ENCODE assay signal across 13 cellular contexts in the genomic region with DNA sequence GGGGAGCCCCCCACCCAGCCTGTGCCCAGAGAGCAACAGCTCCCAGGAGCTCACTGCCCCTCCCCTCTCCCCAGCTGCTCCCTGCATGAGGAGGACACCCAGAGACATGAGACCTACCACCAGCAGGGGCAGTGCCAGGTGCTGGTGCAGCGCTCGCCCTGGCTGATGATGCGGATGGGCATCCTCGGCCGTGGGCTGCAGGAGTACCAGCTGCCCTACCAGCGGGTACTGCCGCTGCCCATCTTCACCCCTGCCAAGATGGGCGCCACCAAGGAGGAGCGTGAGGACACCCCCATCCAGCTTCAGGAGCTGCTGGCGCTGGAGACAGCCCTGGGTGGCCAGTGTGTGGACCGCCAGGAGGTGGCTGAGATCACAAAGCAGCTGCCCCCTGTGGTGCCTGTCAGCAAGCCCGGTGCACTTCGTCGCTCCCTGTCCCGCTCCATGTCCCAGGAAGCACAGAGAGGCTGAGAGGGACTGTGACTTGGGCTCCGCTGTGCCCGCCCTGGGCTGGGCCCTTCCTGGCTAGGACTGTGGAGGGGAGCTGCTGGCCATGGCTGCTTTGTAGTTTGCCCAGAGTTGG. TPM values are rescaled to one million over a fixed set of nuclear protein-coding genes. Genes with fewer than 3 reads are reported as not detected.
DNase-seq lines count a peak whose midpoint lies in the region; ATAC-seq and TF ChIP-seq lines count a peak whose summit lies in the region.
"Had no signal": no experiment of that assay in that cellular context is flagged by ENCODE, and none has a peak within 500 bp of the region (broad histone marks: within the 10 kb centered on the region; RNA-seq: fewer than 3 reads in every experiment).

No MANE protein-coding gene starts in this region.

- H3K27me3 ChIP-seq in right atrium auricular region (no peaks in the 10 kb centered on the region), testis (no peaks in the 10 kb centered on the region)

- H3K36me3 ChIP-seq in right atrium auricular region (peaks cover 10% of the 10 kb centered on the region), testis (ENCODE audit: low read depth, missing control alignments) (no peaks in the 10 kb centered on the region)

- H3K27ac Mint-ChIP-seq in activated naive CD4-positive, alpha-beta T cell treated with anti-CD3 and anti-CD28 coated beads, Interleukin-2, amount 10 ng/mL, durations not matched to agents 7 days and 5 days = no peak overlapping the region
- H3K27ac Mint-ChIP-seq in activated naive CD4-positive, alpha-beta T cell treated with anti-CD3 and anti-CD28 coated beads for 36 hours = no peak overlapping the region
- peak overlapping the region; percentile 36 for H3K27ac Mint-ChIP-seq in type B pancreatic cell

- H3K4me1 Mint-ChIP-seq in activated naive CD4-positive, alpha-beta T cell treated with anti-CD3 and anti-CD28 coated beads, Interleukin-2, amount 10 ng/mL, durations not matched to agents 7 days and 5 days = peaks cover 10% of the 10 kb centered on the region
- H3K4me1 Mint-ChIP-seq in activated naive CD4-positive, alpha-beta T cell treated with anti-CD3 and anti-CD28 coated beads for 36 hours (ENCODE audit: low read depth) = peaks cover 12% of the 10 kb centered on the region
- H3K4me1 Mint-ChIP-seq in type B pancreatic cell (ENCODE audit: unreplicated experiment) = peaks cover 10% of the 10 kb centered on the region

- H3K9me3 ChIP-seq in right atrium auricular region (no peaks in the 10 kb centered on the region), testis (no peaks in the 10 kb centered on the region)

- ATAC-seq in GM21723 (IDR thresholded peaks at IDR 0.05; ENCODE audit: unreplicated experiment) = no peak

- WGBS in testis, 2 donors = 79% methylated on average over 13 of the region's 17 CpGs; no CpG with 5 or more reads in 1 of the 2 donors

- no peak for TF ChIP-seq CTCF in right atrium auricular region (IDR thresholded peaks at IDR 0.05)
- TF ChIP-seq CTCF in type B pancreatic cell (conservative IDR thresholded peaks at IDR 0.05) = peak; percentile 31
- TF ChIP-seq CTCF in testis (IDR thresholded peaks at IDR 0.05) = peak in 1 of 3 experiments; percentile 6

- TF ChIP-seq POLR2A in testis (IDR thresholded peaks at IDR 0.05) = no peak

- H3K27me3 Mint-ChIP-seq in activated naive CD4-positive, alpha-beta T cell treated with anti-CD3 and anti-CD28 coated beads, Interleukin-2, amount 10 ng/mL, durations not matched to agents 7 days and 5 days = peaks cover 61% of the 10 kb centered on the region
- peaks cover 15% of the 10 kb centered on the region for H3K27me3 Mint-ChIP-seq in activated naive CD4-positive, alpha-beta T cell treated with anti-CD3 and anti-CD28 coated beads for 36 hours (ENCODE audit: low read depth)
- peaks cover 10% of the 10 kb centered on the region for H3K27me3 Mint-ChIP-seq in type B pancreatic cell

- CTCF ChIA-PET in activated naive CD4-positive, alpha-beta T cell treated with anti-CD3 and anti-CD28 coated beads, Interleukin-2, amount 10 ng/mL, durations not matched to agents 7 days and 5 days (lab: Charles Lee) = interaction anchor here (0.8 to 9.5 kb wide), 5 partner anchors 11 to 198 kb away, joined by 3 to 115 read pairs (median 9); a partner anchor contains a TSS
- CTCF ChIA-PET in activated naive CD4-positive, alpha-beta T cell treated with anti-CD3 and anti-CD28 coated beads for 36 hours (lab: Charles Lee) = interaction anchor here (0.6 to 3.0 kb wide), 6 partner anchors 11 to 208 kb away, joined by 3 to 22 read pairs (median 6); no protein-coding TSS in a partner anchor

- H3K27ac ChIP-seq in right atrium auricular region (peak overlapping the region; percentile 89 to 96), testis (no peak overlapping the region)

- in situ Hi-C loops in KBM-7 (cut with MboI; ENCODE audit: low pct_unique_long_range_greater_than_20kb, low sequenced_read_pairs) = loop anchor here (25.0 kb wide), 1 partner anchor 103 kb away; no protein-coding TSS in a partner anchor

- no peak overlapping the region for H3K4me3 Mint-ChIP-seq in activated naive CD4-positive, alpha-beta T cell treated with anti-CD3 and anti-CD28 coated beads, Interleukin-2, amount 10 ng/mL, durations not matched to agents 7 days and 5 days
- no peak overlapping the region for H3K4me3 Mint-ChIP-seq in activated naive CD4-positive, alpha-beta T cell treated with anti-CD3 and anti-CD28 coated beads for 36 hours
- no peak overlapping the region for H3K4me3 Mint-ChIP-seq in type B pancreatic cell
- H3K4me3 Mint-ChIP-seq: natural killer cell had no signal

- peaks cover 10% of the 10 kb centered on the region for H3K36me3 Mint-ChIP-seq in activated naive CD4-positive, alpha-beta T cell treated with anti-CD3 and anti-CD28 coated beads, Interleukin-2, amount 10 ng/mL, durations not matched to agents 7 days and 5 days
- H3K36me3 Mint-ChIP-seq in activated naive CD4-positive, alpha-beta T cell treated with anti-CD3 and anti-CD28 coated beads for 36 hours (ENCODE audit: low read depth) = peaks cover 4% of the 10 kb centered on the region
- H3K36me3 Mint-ChIP-seq in type B pancreatic cell = no peaks in the 10 kb centered on the region
- H3K36me3 Mint-ChIP-seq: natural killer cell had no signal

- DNase-seq in activated naive CD4-positive, alpha-beta T cell treated with anti-CD3 and anti-CD28 coated beads, Interleukin-2, amount 10 ng/mL, durations not matched to agents 7 days and 5 days = peak; percentile 34
- DNase-seq in activated naive CD4-positive, alpha-beta T cell treated with anti-CD3 and anti-CD28 coated beads for 36 hours = no peak
- DNase-seq in SHP77 (lab: John Stamatoyannopoulos, UW) (peak; percentile 53 to 71), right atrium auricular region (ENCODE audit: low spot score) (no peak), type B pancreatic cell (ENCODE audit: extremely low spot score, unreplicated experiment) (no peak), KBM-7 (no peak), testis (no peak)
- DNase-seq: DMS79, HCEC 1CT, natural killer cell, NCI-H2029 had no signal

- H3K4me1 ChIP-seq in right atrium auricular region = peaks cover 0 to 81% of the 10 kb centered on the region in 2 donors
- H3K4me1 ChIP-seq in testis = peaks cover 23% of the 10 kb centered on the region

- intact Hi-C loops in activated naive CD4-positive, alpha-beta T cell treated with anti-CD3 and anti-CD28 coated beads for 36 hours (cut with micrococcal nuclease) = no loop called here
- intact Hi-C loops in testis (cut with DNase I; ENCODE audit: low total_unique reads) = no loop called here

- no peaks in the 10 kb centered on the region for H3K9me3 Mint-ChIP-seq in activated naive CD4-positive, alpha-beta T cell treated with anti-CD3 and anti-CD28 coated beads, Interleukin-2, amount 10 ng/mL, durations not matched to agents 7 days and 5 days
- no peaks in the 10 kb centered on the region for H3K9me3 Mint-ChIP-seq in activated naive CD4-positive, alpha-beta T cell treated with anti-CD3 and anti-CD28 coated beads for 36 hours
- H3K9me3 Mint-ChIP-seq in type B pancreatic cell = no peaks in the 10 kb centered on the region
- H3K9me3 Mint-ChIP-seq: natural killer cell had no signal

- H3K4me3 ChIP-seq in right atrium auricular region (peak overlapping the region; percentile 57 to 64), testis (no peak overlapping the region)

RNA-seq across cellular contexts. Expression of a gene that starts 0.6 kb away (rescaled TPM):
- 1 to 10 TPM in 1 of 2 experiments, under 1 TPM in 1; 0.74 to 1.1 TPM for total RNA-seq in activated naive CD4-positive, alpha-beta T cell treated with anti-CD3 and anti-CD28 coated beads for 36 hours
- total RNA-seq in right atrium auricular region = 1,000 to 10,000 TPM; 3,380 to 5,284 TPM
- 1.5 and 2.4 TPM in 2 replicates for total RNA-seq in type B pancreatic cell (ENCODE audit: low replicate concordance)
- 1 to 10 TPM; 3.0 to 6.0 TPM for total RNA-seq in testis
- polyA plus RNA-seq in testis (ENCODE audit: insufficient read depth, low read depth, low replicate concordance) = 49.8 TPM

RNA-seq across cellular contexts. Expression of a gene that starts 2.5 kb away (rescaled TPM):
- total RNA-seq in activated naive CD4-positive, alpha-beta T cell treated with anti-CD3 and anti-CD28 coated beads for 36 hours = not detected
- total RNA-seq in right atrium auricular region (10 to 100 TPM; 14.9 to 26.2 TPM), type B pancreatic cell (ENCODE audit: low replicate concordance) (3.3 and 5.4 TPM in 2 replicates), testis (1 to 10 TPM; 2.6 to 2.7 TPM)
- polyA plus RNA-seq in testis (ENCODE audit: insufficient read depth, low read depth, low replicate concordance) = 2.9 TPM
- total RNA-seq: endothelial cell of umbilical vein had no signal

RNA-seq across cellular contexts. Expression of a gene that starts 22.1 kb away (rescaled TPM):
- total RNA-seq in activated naive CD4-positive, alpha-beta T cell treated with anti-CD3 and anti-CD28 coated beads for 36 hours = 10 to 100 TPM; 11.8 to 11.9 TPM
- total RNA-seq in right atrium auricular region (10 to 100 TPM; 14.0 to 21.6 TPM), type B pancreatic cell (ENCODE audit: low replicate concordance) (23.5 and 31.5 TPM in 2 replicates), testis (10 to 100 TPM; 28.6 to 37.4 TPM)
- 21.1 TPM for polyA plus RNA-seq in testis (ENCODE audit: insufficient read depth, low read depth, low replicate concordance)

RNA-seq across cellular contexts. Expression of a gene that starts 28.8 kb away (rescaled TPM):
- total RNA-seq in activated naive CD4-positive, alpha-beta T cell treated with anti-CD3 and anti-CD28 coated beads for 36 hours = 10 to 100 TPM; 56.1 to 56.8 TPM
- total RNA-seq in right atrium auricular region (10 to 100 TPM; 18.5 to 22.2 TPM), type B pancreatic cell (ENCODE audit: low replicate concordance) (52.0 and 62.0 TPM in 2 replicates), testis (100 to 1,000 TPM; 265 to 352 TPM)
- 102 TPM for polyA plus RNA-seq in testis (ENCODE audit: insufficient read depth, low read depth, low replicate concordance)

RNA-seq across cellular contexts. Expression of a gene that starts 34.1 kb away (rescaled TPM):
- 1 to 10 TPM; 6.0 to 6.3 TPM for total RNA-seq in activated naive CD4-positive, alpha-beta T cell treated with anti-CD3 and anti-CD28 coated beads for 36 hours
- 10 to 100 TPM; 73.5 to 85.5 TPM for total RNA-seq in right atrium auricular region
- total RNA-seq in type B pancreatic cell (ENCODE audit: low replicate concordance) = 123 and 230 TPM in 2 replicates
- 10 to 100 TPM; 32.1 to 40.0 TPM for total RNA-seq in testis
- polyA plus RNA-seq in testis (ENCODE audit: insufficient read depth, low read depth, low replicate concordance) = 32.1 TPM

Comparison
In these comparisons a context has a peak if more than half of its experiments do, and no peak if none do; other contexts are left out.
1. DNase-seq: peak in activated naive CD4-positive, alpha-beta T cell treated with anti-CD3 and anti-CD28 coated beads, Interleukin-2, amount 10 ng/mL, durations not matched to agents 7 days and 5 days (single experiment) and SHP77 (2 of 2); none in activated naive CD4-positive, alpha-beta T cell treated with anti-CD3 and anti-CD28 coated beads for 36 hours (single experiment), right atrium auricular region (single experiment), type B pancreatic cell (single experiment), KBM-7 (single experiment) and testis (single experiment).
2. H3K27ac ChIP-seq: peak in right atrium auricular region (2 of 2); none in testis (0 of 2).
3. H3K4me3 ChIP-seq: peak in right atrium auricular region (2 of 2); none in testis (0 of 2).
4. RNA of a gene that starts 0.6 kb away (total RNA-seq): 3,380 to 5,284 TPM in right atrium auricular region; 3.0 to 6.0 TPM in testis, 1.5 to 2.4 TPM in type B pancreatic cell and 0.74 to 1.1 TPM in activated naive CD4-positive, alpha-beta T cell treated with anti-CD3 and anti-CD28 coated beads for 36 hours; every median in the first group is over 100 times any median in the second.